In the genomic region with DNA sequence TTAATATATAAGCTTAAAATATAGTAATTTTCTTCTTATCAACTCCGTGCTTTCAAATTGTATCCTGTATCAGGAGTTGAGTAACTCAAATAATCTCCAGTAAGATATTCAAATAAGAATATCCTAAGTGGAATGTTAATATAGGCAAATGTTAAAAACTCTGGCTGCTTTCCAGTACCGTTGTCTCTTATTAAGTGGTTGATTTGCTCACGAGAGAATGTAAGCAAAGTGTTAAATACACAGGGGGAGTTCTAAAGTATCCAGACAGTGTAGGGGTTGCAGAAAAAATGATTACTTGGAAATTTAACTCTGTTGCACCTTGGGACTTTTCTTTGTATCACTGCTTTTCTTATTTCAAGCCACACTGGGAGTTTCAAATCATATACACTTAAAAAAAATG, we compare ENCODE assay signal across 1 cellular context.
TF ChIP-seq lines count a peak whose summit lies in the region.

No MANE protein-coding gene starts in this region.

TF ChIP-seq in IMR-90, 13 proteins besides CTCF, POLR2A, EP300 and RAD21 (continued from another document):
- TF ChIP-seq, protein P1, sequence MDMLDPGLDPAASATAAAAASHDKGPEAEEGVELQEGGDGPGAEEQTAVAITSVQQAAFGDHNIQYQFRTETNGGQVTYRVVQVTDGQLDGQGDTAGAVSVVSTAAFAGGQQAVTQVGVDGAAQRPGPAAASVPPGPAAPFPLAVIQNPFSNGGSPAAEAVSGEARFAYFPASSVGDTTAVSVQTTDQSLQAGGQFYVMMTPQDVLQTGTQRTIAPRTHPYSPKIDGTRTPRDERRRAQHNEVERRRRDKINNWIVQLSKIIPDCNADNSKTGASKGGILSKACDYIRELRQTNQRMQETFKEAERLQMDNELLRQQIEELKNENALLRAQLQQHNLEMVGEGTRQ (IDR thresholded peaks at IDR 0.05; ENCODE audit: low read depth, low read length), result no peak
- TF ChIP-seq MAFK (IDR thresholded peaks at IDR 0.05; ENCODE audit: low read depth, low read length), result no peak
